19 cellular contexts compared by ENCODE assay signal in the genomic region with DNA sequence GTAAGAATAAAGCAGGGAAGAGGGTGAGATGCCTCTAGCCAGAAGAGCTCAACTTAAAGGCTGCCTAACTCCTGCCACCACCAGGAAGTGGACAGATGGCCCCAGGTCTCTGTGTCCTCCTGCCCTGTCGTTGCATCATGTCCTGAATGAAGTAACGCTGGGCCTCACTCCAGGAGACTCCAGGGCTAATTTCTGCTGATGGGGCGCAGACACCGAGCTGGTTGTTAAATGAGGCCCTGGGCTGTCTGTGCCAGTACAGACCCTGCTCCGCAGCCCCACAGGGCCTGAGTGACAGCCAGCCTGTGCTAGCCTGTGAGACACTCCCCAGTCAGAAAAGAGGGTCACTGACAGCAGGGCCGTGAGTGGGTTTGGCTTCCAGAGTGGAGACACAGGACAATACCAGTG. TPM values are rescaled to one million over a fixed set of nuclear protein-coding genes. Genes with fewer than 3 reads are reported as not detected.
DNase-seq lines count a peak whose midpoint lies in the region; ATAC-seq and TF ChIP-seq lines count a peak whose summit lies in the region.
"Had no signal": no experiment of that assay in that cellular context is flagged by ENCODE, and none has a peak within 500 bp of the region (broad histone marks: within the 10 kb centered on the region; RNA-seq: fewer than 3 reads in every experiment).

No MANE protein-coding gene starts in this region.

- no peaks in the 10 kb centered on the region for H3K9me3 Mint-ChIP-seq in MCF 10A (ENCODE audit: unreplicated experiment)
- H3K9me3 Mint-ChIP-seq: CD8-positive, alpha-beta T cell had no signal

- H3K27me3 ChIP-seq in mammary epithelial cell (ENCODE audit: insufficient read depth, low read length) (no peaks in the 10 kb centered on the region), layer of hippocampus (ENCODE audit: control insufficient read depth, insufficient read depth, low read length) (no peaks in the 10 kb centered on the region), upper lobe of right lung (no peaks in the 10 kb centered on the region), suprapubic skin (peaks cover 15% of the 10 kb centered on the region)

- intact Hi-C loops in MCF 10A (cut with micrococcal nuclease) = no loop called here
- intact Hi-C loops in mammary epithelial cell (cut with micrococcal nuclease) = no loop called here
- intact Hi-C loops in upper lobe of right lung (cut with DNase I) = no loop called here

- no peaks in the 10 kb centered on the region for H3K36me3 ChIP-seq in mammary epithelial cell (ENCODE audit: insufficient read depth, low read length)
- no peaks in the 10 kb centered on the region for H3K36me3 ChIP-seq in upper lobe of right lung
- H3K36me3 ChIP-seq in suprapubic skin = no peaks in the 10 kb centered on the region

- no peak overlapping the region for H3K4me3 Mint-ChIP-seq in MCF 10A (ENCODE audit: unreplicated experiment)
- H3K4me3 Mint-ChIP-seq: CD8-positive, alpha-beta T cell had no signal

- dilution Hi-C loops in mammary epithelial cell (cut with HindIII; ENCODE audit: low sequenced_read_pairs) = no loop called here

- POLR2A ChIA-PET in MCF 10A (lab: Yijun Ruan, JAX) = interaction anchor here (1.0 kb wide), 1 partner anchor 29 kb away, joined by 4 read pairs; a partner anchor contains a TSS

- CTCF ChIA-PET in MCF 10A (lab: Yijun Ruan, JAX) (interaction anchor here (0.7 to 1.8 kb wide), 3 partner anchors 14 to 28 kb away, joined by 3 to 9 read pairs (median 6); a partner anchor contains a TSS), mammary epithelial cell (lab: Charles Lee; ENCODE audit: low non-redundant PET) (no interaction called here)

- WGBS in mammary epithelial cell (ENCODE audit: low coverage, missing lambda C conversion rate) = 37% methylated on average over 6 of the region's 6 CpGs
- WGBS in suprapubic skin = 56% methylated on average over 4 of the region's 6 CpGs

- no peaks in the 10 kb centered on the region for H3K79me2 ChIP-seq in mammary epithelial cell (ENCODE audit: insufficient read depth, low read length)

- no peak overlapping the region for H2AFZ ChIP-seq in mammary epithelial cell (ENCODE audit: low read depth, low read length)

- in situ Hi-C loops in mammary epithelial cell (cut with MboI; ENCODE audit: low sequenced_read_pairs in 2 of 2) = loop anchor here in 1 of 2 donors (10.0 kb wide), 1 partner anchor 155 kb away; a partner anchor contains a TSS

- DNase-seq in MCF 10A (ENCODE audit: unreplicated experiment) (peak; percentile 78), mammary epithelial cell (no peak), cerebellum (ENCODE audit: low spot score) (peak; percentile 83), upper lobe of right lung (no peak), SW 1271 (lab: John Stamatoyannopoulos, UW) (no peak), suprapubic skin (ENCODE audit: low spot score in 2 of 2) (no peak)
- DNase-seq: activated CD4-positive, alpha-beta T cell treated with anti-CD3 and anti-CD28 coated beads for 4 hours; activated CD8-positive, alpha-beta memory T cell treated with anti-CD3 and anti-CD28 coated beads, Interleukin-2, amount 50 U/mL, for 4 hours; activated naive CD4-positive, alpha-beta T cell; CD8-positive, alpha-beta T cell; head of caudate nucleus; islet precursor cell; NCI-H1436; SHP77 treated with DMSO at 0.1 percent for 48 hours had no signal

- TF ChIP-seq CTCF in MCF 10A (IDR thresholded peaks at IDR 0.05; ENCODE audit: unreplicated experiment) (no peak), mammary epithelial cell (conservative IDR thresholded peaks at IDR 0.05 in 1 of 2, IDR thresholded peaks at IDR 0.05 in 1 of 2; ENCODE audit: extremely low read depth in 1 of 2, insufficient read depth in 1 of 2, low read depth in 1 of 2, low read length in 2 of 2) (no peak), upper lobe of right lung (IDR thresholded peaks at IDR 0.05) (no peak), suprapubic skin (IDR thresholded peaks at IDR 0.05) (no peak)

- H3K27ac ChIP-seq in mammary epithelial cell (ENCODE audit: insufficient read depth, low read depth, low read length) = no peak overlapping the region
- H3K27ac ChIP-seq in layer of hippocampus (ENCODE audit: low read depth, low read length) = peak overlapping the region; percentile 15
- H3K27ac ChIP-seq in upper lobe of right lung = no peak overlapping the region
- no peak overlapping the region for H3K27ac ChIP-seq in suprapubic skin
- H3K27ac ChIP-seq: HL-60, KMS-11 had no signal

- H4K20me1 ChIP-seq in mammary epithelial cell (ENCODE audit: insufficient read depth, low read length) = no peaks in the 10 kb centered on the region

- H3K4me1 Mint-ChIP-seq in MCF 10A (ENCODE audit: insufficient read depth, unreplicated experiment) = peaks cover 21% of the 10 kb centered on the region

- no peak overlapping the region for H3K27ac Mint-ChIP-seq in MCF 10A (ENCODE audit: low read depth, unreplicated experiment)
- H3K27ac Mint-ChIP-seq: CD8-positive, alpha-beta T cell had no signal

- no peak overlapping the region for H3K4me2 ChIP-seq in mammary epithelial cell (ENCODE audit: insufficient read depth, low read depth, low read length)
- H3K4me2 ChIP-seq: KMS-11 had no signal

- TF ChIP-seq POLR2A in suprapubic skin (IDR thresholded peaks at IDR 0.05) = no peak

- ATAC-seq in upper lobe of right lung = peak; percentile 22
- no peak for ATAC-seq in HG02970 (IDR thresholded peaks at IDR 0.05; ENCODE audit: low FRiP score, unreplicated experiment)
- ATAC-seq: CD8-positive, alpha-beta T cell had no signal

- TF ChIP-seq EP300 in suprapubic skin (IDR thresholded peaks at IDR 0.05) = no peak

- H3K4me3 ChIP-seq in mammary epithelial cell (replicated peaks in 1 of 3; ENCODE audit: insufficient read depth in 1 of 3, low read depth in 2 of 3, low read length in 3 of 3) = no peak overlapping the region
- H3K4me3 ChIP-seq in upper lobe of right lung = no peak overlapping the region
- H3K4me3 ChIP-seq in suprapubic skin = no peak overlapping the region

- BruUV-seq in MCF 10A (replicated peaks; lab: Mats Ljungman, UMichigan) (no TSS peak), mammary epithelial cell (replicated peaks; lab: Mats Ljungman, UMichigan) (no TSS peak)

- H3K4me1 ChIP-seq in mammary epithelial cell (ENCODE audit: insufficient read depth, low read length) (peaks cover 17% of the 10 kb centered on the region), upper lobe of right lung (peaks cover 11% of the 10 kb centered on the region), suprapubic skin (peaks cover 15% of the 10 kb centered on the region)

- peaks cover 7% of the 10 kb centered on the region for H3K36me3 Mint-ChIP-seq in MCF 10A (ENCODE audit: insufficient read depth, unreplicated experiment)
- H3K36me3 Mint-ChIP-seq: CD8-positive, alpha-beta T cell had no signal

- H3K9me3 ChIP-seq in mammary epithelial cell (replicated peaks; ENCODE audit: insufficient read depth, low read length) = no peaks in the 10 kb centered on the region
- no peaks in the 10 kb centered on the region for H3K9me3 ChIP-seq in upper lobe of right lung
- H3K9me3 ChIP-seq in suprapubic skin = no peaks in the 10 kb centered on the region

- no peaks in the 10 kb centered on the region for H3K27me3 Mint-ChIP-seq in MCF 10A (ENCODE audit: insufficient read depth, unreplicated experiment)

- no peak overlapping the region for H3K9ac ChIP-seq in mammary epithelial cell (ENCODE audit: insufficient read depth, low read length)
- H3K9ac ChIP-seq: KMS-11 had no signal

RNA-seq across cellular contexts. Expression of a gene that starts 6.5 kb away (rescaled TPM):
- 0.25 and 1.7 TPM in 2 replicates for total RNA-seq in MCF 10A (2022)
- under 1 TPM in 1 of 2 donors, not detected in 1; 0.33 TPM for total RNA-seq in mammary epithelial cell
- not detected for polyA plus RNA-seq in mammary epithelial cell
- polyA minus RNA-seq in mammary epithelial cell = not detected
- 0.27 TPM for total RNA-seq in cerebellum
- total RNA-seq in upper lobe of right lung = 4.6 TPM
- under 1 TPM in 2 of 4 donors, not detected in 2; 0.51 to 0.83 TPM for total RNA-seq in suprapubic skin
- total RNA-seq: A673; CD8-positive, alpha-beta T cell had no signal

RNA-seq across cellular contexts. Expression of a gene that starts 28.7 kb away (rescaled TPM):
- total RNA-seq in MCF 10A (2022) (122 and 147 TPM in 2 replicates), mammary epithelial cell (10 to 100 TPM; 12.3 to 65.2 TPM), cerebellum (26.4 TPM), upper lobe of right lung (40.6 TPM), suprapubic skin (10 to 100 TPM; 11.3 to 39.4 (median 21.7) TPM)
- 46.7 TPM for polyA plus RNA-seq in mammary epithelial cell
- polyA minus RNA-seq in mammary epithelial cell = 28.2 TPM

RNA-seq across cellular contexts. Expression of a gene that starts 48.7 kb away (rescaled TPM):
- 70.5 and 79.2 TPM in 2 replicates for total RNA-seq in MCF 10A (2022)
- total RNA-seq in mammary epithelial cell = 10 to 100 TPM; 47.5 to 63.2 TPM
- 30.8 TPM for polyA plus RNA-seq in mammary epithelial cell
- 119 TPM for polyA minus RNA-seq in mammary epithelial cell
- total RNA-seq in cerebellum = 37.0 TPM
- 61.5 TPM for total RNA-seq in upper lobe of right lung
- total RNA-seq in suprapubic skin = 10 to 100 TPM; 44.3 to 99.2 (median 55.6) TPM

Comparison
In these comparisons a context has a peak if more than half of its experiments do, and no peak if none do; other contexts are left out.
1. DNase-seq: peak in MCF 10A (single experiment) and cerebellum (single experiment); none in mammary epithelial cell (single experiment), upper lobe of right lung (single experiment), SW 1271 (0 of 2) and suprapubic skin (0 of 2).